Comparison of ENCODE assay signal across 19 cellular contexts in the genomic region with DNA sequence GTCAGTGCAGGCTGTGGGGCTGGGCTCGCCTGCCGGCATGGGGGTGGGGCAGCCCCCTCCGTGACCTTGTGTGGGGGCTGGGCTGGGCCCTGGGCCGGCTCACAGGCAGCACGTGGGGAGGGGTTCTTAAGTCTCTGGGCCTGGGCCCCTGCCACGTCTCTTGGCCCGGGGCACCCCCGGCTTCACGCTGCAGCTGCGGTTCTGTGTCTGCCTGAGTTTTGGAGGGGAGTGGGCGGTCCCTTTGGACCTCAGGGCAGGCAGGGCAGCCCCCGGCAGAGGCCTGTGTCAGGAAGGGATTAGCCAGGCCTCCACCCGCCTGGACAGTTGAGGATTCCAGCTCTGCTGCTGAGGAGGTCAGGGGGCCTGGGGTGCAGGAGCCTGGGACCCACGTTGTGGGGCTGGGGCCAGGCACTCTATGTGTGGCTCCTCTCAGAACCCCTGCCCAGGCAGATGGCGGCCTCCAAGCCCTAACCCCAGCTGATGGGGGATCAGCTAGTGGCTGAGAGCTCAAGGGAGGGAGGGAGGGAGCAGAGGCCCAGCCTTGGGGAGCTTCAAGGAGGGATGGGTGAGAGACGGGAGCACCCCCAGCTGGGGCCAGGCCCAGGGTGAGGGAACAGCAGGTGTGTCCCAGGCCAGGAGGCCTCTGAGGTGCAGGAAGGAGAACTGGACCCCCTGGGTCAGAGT. TPM values are rescaled to one million over a fixed set of nuclear protein-coding genes. Genes with fewer than 3 reads are reported as not detected.
"Had no signal": no experiment of that assay in that cellular context is flagged by ENCODE, and none has a peak within 500 bp of the region (broad histone marks: within the 10 kb centered on the region; RNA-seq: fewer than 3 reads in every experiment).

No MANE protein-coding gene starts in this region.

- H3K9me3 ChIP-seq: sigmoid colon, tibial artery had no signal

- H3K36me3 ChIP-seq: brain microvascular endothelial cell, sigmoid colon, tibial artery had no signal

- H3K9me3 Mint-ChIP-seq: activated CD4-positive, alpha-beta T cell treated with anti-CD3 and anti-CD28 coated beads, Interleukin-2, amount 10 ng/mL, durations not matched to agents 7 days and 5 days; activated naive CD8-positive, alpha-beta T cell treated with anti-CD3 and anti-CD28 coated beads, Interleukin-2, amount 10 ng/mL, durations not matched to agents 7 days and 5 days; activated T-helper 1 cell treated with anti-CD3 and anti-CD28 coated beads, Interleukin-12 subunit alpha, Interleukin-12 subunit beta, Interleukin-2, Interleukin-4 antibody, amounts not matched to agents 30 ng/mL and 10 ng/mL and 1 ng/mL, durations not matched to agents 14 hours and 24 hours and 36 hours; central memory CD8-positive, alpha-beta T cell; immature natural killer cell; stimulated activated effector memory CD8-positive, alpha-beta T cell treated with anti-CD3 and anti-CD28 coated beads, Interleukin-12 subunit alpha, Interleukin-12 subunit beta, amount 100 ng/mL, for 72 hours; T-helper 2 cell treated with Interferon-gamma antibody and Interleukin-4, amounts not matched to agents 5 μg/mL and 100 μg/mL, for 36 hours had no signal

- H3K4me3 Mint-ChIP-seq: activated CD4-positive, alpha-beta T cell treated with anti-CD3 and anti-CD28 coated beads, Interleukin-2, amount 10 ng/mL, durations not matched to agents 7 days and 5 days; activated naive CD8-positive, alpha-beta T cell treated with anti-CD3 and anti-CD28 coated beads, Interleukin-2, amount 10 ng/mL, durations not matched to agents 7 days and 5 days; activated T-helper 1 cell treated with anti-CD3 and anti-CD28 coated beads, Interleukin-12 subunit alpha, Interleukin-12 subunit beta, Interleukin-2, Interleukin-4 antibody, amounts not matched to agents 30 ng/mL and 10 ng/mL and 1 ng/mL, durations not matched to agents 14 hours and 24 hours and 36 hours; central memory CD8-positive, alpha-beta T cell; immature natural killer cell; stimulated activated effector memory CD8-positive, alpha-beta T cell treated with anti-CD3 and anti-CD28 coated beads, Interleukin-12 subunit alpha, Interleukin-12 subunit beta, amount 100 ng/mL, for 72 hours; T-helper 2 cell treated with Interferon-gamma antibody and Interleukin-4, amounts not matched to agents 5 μg/mL and 100 μg/mL, for 36 hours had no signal

- H3K27me3 ChIP-seq: brain microvascular endothelial cell had no signal

- DNase-seq: activated CD4-positive, alpha-beta T cell treated with anti-CD3 and anti-CD28 coated beads, Interleukin-2, amount 10 ng/mL, durations not matched to agents 7 days and 5 days; activated naive CD8-positive, alpha-beta T cell treated with anti-CD3 and anti-CD28 coated beads, Interleukin-2, amount 10 ng/mL, durations not matched to agents 7 days and 5 days; brain microvascular endothelial cell; effector CD4-positive, alpha-beta T cell; foreskin melanocyte; head of caudate nucleus; immature natural killer cell; mesendoderm; sigmoid colon; tibial artery had no signal

- H3K4me3 ChIP-seq: coronary artery, sigmoid colon, tibial artery had no signal

- H3K36me3 Mint-ChIP-seq: activated naive CD8-positive, alpha-beta T cell treated with anti-CD3 and anti-CD28 coated beads, Interleukin-2, amount 10 ng/mL, durations not matched to agents 7 days and 5 days; immature natural killer cell; stimulated activated effector memory CD8-positive, alpha-beta T cell treated with anti-CD3 and anti-CD28 coated beads, Interleukin-12 subunit alpha, Interleukin-12 subunit beta, amount 100 ng/mL, for 72 hours had no signal

- H3K4me1 ChIP-seq: sigmoid colon had no signal

- ATAC-seq: stimulated activated effector memory CD8-positive, alpha-beta T cell treated with anti-CD3 and anti-CD28 coated beads, Interleukin-12 subunit alpha, Interleukin-12 subunit beta, amount 100 ng/mL, for 72 hours had no signal

- H3K27me3 Mint-ChIP-seq: activated CD4-positive, alpha-beta T cell treated with anti-CD3 and anti-CD28 coated beads, Interleukin-2, amount 10 ng/mL, durations not matched to agents 7 days and 5 days; activated naive CD8-positive, alpha-beta T cell treated with anti-CD3 and anti-CD28 coated beads, Interleukin-2, amount 10 ng/mL, durations not matched to agents 7 days and 5 days; central memory CD8-positive, alpha-beta T cell had no signal

- H3K4me1 Mint-ChIP-seq: activated CD4-positive, alpha-beta T cell treated with anti-CD3 and anti-CD28 coated beads, Interleukin-2, amount 10 ng/mL, durations not matched to agents 7 days and 5 days; activated naive CD8-positive, alpha-beta T cell treated with anti-CD3 and anti-CD28 coated beads, Interleukin-2, amount 10 ng/mL, durations not matched to agents 7 days and 5 days; immature natural killer cell had no signal

- H3K27ac Mint-ChIP-seq: activated CD4-positive, alpha-beta T cell treated with anti-CD3 and anti-CD28 coated beads, Interleukin-2, amount 10 ng/mL, durations not matched to agents 7 days and 5 days; activated naive CD8-positive, alpha-beta T cell treated with anti-CD3 and anti-CD28 coated beads, Interleukin-2, amount 10 ng/mL, durations not matched to agents 7 days and 5 days; activated T-helper 1 cell treated with anti-CD3 and anti-CD28 coated beads, Interleukin-12 subunit alpha, Interleukin-12 subunit beta, Interleukin-2, Interleukin-4 antibody, amounts not matched to agents 30 ng/mL and 10 ng/mL and 1 ng/mL, durations not matched to agents 14 hours and 24 hours and 36 hours; immature natural killer cell; T-helper 2 cell treated with Interferon-gamma antibody and Interleukin-4, amounts not matched to agents 5 μg/mL and 100 μg/mL, for 36 hours had no signal

- H3K27ac ChIP-seq: brain microvascular endothelial cell, coronary artery, sigmoid colon, tibial artery had no signal

RNA-seq across cellular contexts. Expression of a gene that starts 55.8 kb away (rescaled TPM):
- total RNA-seq: activated CD4-positive, alpha-beta T cell treated with anti-CD3 and anti-CD28 coated beads, Interleukin-2, amount 10 ng/mL, durations not matched to agents 7 days and 5 days; activated naive CD8-positive, alpha-beta T cell treated with anti-CD3 and anti-CD28 coated beads, Interleukin-2, amount 10 ng/mL, durations not matched to agents 7 days and 5 days; activated T-helper 1 cell treated with anti-CD3 and anti-CD28 coated beads, Interleukin-12 subunit alpha, Interleukin-12 subunit beta, Interleukin-2, Interleukin-4 antibody, amounts not matched to agents 30 ng/mL and 10 ng/mL and 1 ng/mL, durations not matched to agents 14 hours and 24 hours and 36 hours; endothelial cell of umbilical vein; fibroblast of lung; osteocyte; pulmonary artery endothelial cell had no signal
- polyA plus RNA-seq: fibroblast of lung, immature natural killer cell had no signal
